In the genomic region with DNA sequence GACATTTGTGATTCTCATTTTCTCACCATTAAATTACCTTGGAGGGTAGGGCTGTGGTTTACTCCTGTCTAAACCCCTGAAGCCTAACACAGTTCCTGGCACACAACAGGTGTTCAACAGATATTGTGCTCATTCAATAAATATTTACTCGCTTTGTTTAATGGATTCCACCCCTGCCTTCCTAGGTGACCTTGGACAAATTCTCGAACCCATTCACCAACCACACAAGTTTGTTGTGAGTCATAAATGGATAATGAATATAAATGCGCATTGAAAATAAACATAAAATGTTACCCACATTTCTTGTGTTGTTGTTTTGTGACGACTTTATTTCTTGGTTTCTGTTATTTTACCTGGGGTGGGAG, we compare ENCODE assay signal across 8 cellular contexts. TPM values are rescaled to one million over a fixed set of nuclear protein-coding genes. Genes with fewer than 3 reads are reported as not detected.
A peak's percentile ranks its signal among the peaks of the same experiment; 100 is the strongest.
DNase-seq lines count a peak whose midpoint lies in the region; ATAC-seq, FAIRE-seq and TF ChIP-seq lines count a peak whose summit lies in the region.

No MANE protein-coding gene starts in this region.

- TF ChIP-seq CTCF in GM23338 (conservative IDR thresholded peaks at IDR 0.05; ENCODE audit: low read depth in 2 of 2) (no peak), SU-DHL-6 (IDR thresholded peaks at IDR 0.05; ENCODE audit: insufficient read depth, low read length, poor library complexity, severe bottlenecking) (no peak)

- H3K79me2 ChIP-seq in ACC112 (ENCODE audit: control insufficient read depth, insufficient read depth, low read length, unreplicated experiment) (peaks cover 17% of the 10 kb centered on the region), GM23338 (replicated peaks; ENCODE audit: insufficient read depth) (peaks cover 18% of the 10 kb centered on the region), SU-DHL-6 (ENCODE audit: insufficient read depth, low read length) (peaks cover 16% of the 10 kb centered on the region)

- H3K18ac ChIP-seq in mesenchymal stem cell (ENCODE audit: low read depth in 1 of 2, low read length in 2 of 2) = no peak overlapping the region

- H3K27me3 Mint-ChIP-seq in GM23338 (ENCODE audit: insufficient read depth, low read depth, poor library complexity) = peaks cover 5% of the 10 kb centered on the region

- H2AFZ ChIP-seq in ACC112 (ENCODE audit: low read length, unreplicated experiment) (peak overlapping the region; percentile 49), GM23338 (no peak overlapping the region), SU-DHL-6 (ENCODE audit: low read depth, low read length, severe bottlenecking) (peak overlapping the region; percentile 27), mesenchymal stem cell (ENCODE audit: low read depth, low read length) (no peak overlapping the region)

- H3K36me3 ChIP-seq in ACC112 (ENCODE audit: insufficient read depth, low read length) (peaks cover 18% of the 10 kb centered on the region), GM23338 (ENCODE audit: insufficient read depth) (peaks cover 18% of the 10 kb centered on the region; the same call in 1 of the 2 replicates), SU-DHL-6 (ENCODE audit: low read length) (peaks cover 17% of the 10 kb centered on the region; the same call in 1 of the 2 replicates), mesenchymal stem cell (ENCODE audit: control insufficient read depth in 1 of 2, insufficient read depth in 2 of 2, low read depth in 1 of 2, low read length in 2 of 2) (peaks cover 10 to 49% of the 10 kb centered on the region in 2 experiments)

- no peak overlapping the region for H3K23ac ChIP-seq in mesenchymal stem cell (ENCODE audit: low read length in 2 of 2)

- H3K9me3 ChIP-seq in SU-DHL-6 (ENCODE audit: insufficient read depth, low read length) (no peaks in the 10 kb centered on the region), mesenchymal stem cell (ENCODE audit: control insufficient read depth, low read length) (no peaks in the 10 kb centered on the region)

- peaks cover 1% of the 10 kb centered on the region for H4K20me1 ChIP-seq in GM23338 (replicated peaks; ENCODE audit: insufficient read depth)
- no peaks in the 10 kb centered on the region for H4K20me1 ChIP-seq in SU-DHL-6 (ENCODE audit: low read depth, low read length)

- no peak overlapping the region for H2BK12ac ChIP-seq in mesenchymal stem cell (ENCODE audit: low read length in 2 of 2)

- peaks cover 23% of the 10 kb centered on the region for H3K79me1 ChIP-seq in mesenchymal stem cell (replicated peaks; ENCODE audit: low read length, poor library complexity, severe bottlenecking)

- DNase-seq in GM23338 (ENCODE audit: low spot score) = no peak
- DNase-seq in mesenchymal stem cell = no peak
- DNase-seq in GM19239 (ENCODE audit: insufficient read length, low spot score) = no peak
- DNase-seq in DMS79 (lab: John Stamatoyannopoulos, UW) = no peak
- DNase-seq in ACHN = no peak

- no peaks in the 10 kb centered on the region for H3K9me3 Mint-ChIP-seq in GM23338

- no peak overlapping the region for H3K27ac ChIP-seq in ACC112 (ENCODE audit: low read depth, low read length)
- H3K27ac ChIP-seq in GM23338 (ENCODE audit: low read depth) = no peak overlapping the region
- H3K27ac ChIP-seq in SU-DHL-6 (ENCODE audit: low read depth, low read length) = no peak overlapping the region
- H3K27ac ChIP-seq in mesenchymal stem cell (ENCODE audit: low read length, poor library complexity, severe bottlenecking) = no peak overlapping the region

- H3K4me3 ChIP-seq in ACC112 (ENCODE audit: low read depth, low read length) (no peak overlapping the region; the same call in 1 of the 2 replicates), GM23338 (peak overlapping the region; percentile 100; the same call in 1 of the 2 replicates), SU-DHL-6 (ENCODE audit: insufficient read depth, low read length, poor library complexity, severe bottlenecking) (no peak overlapping the region), mesenchymal stem cell (ENCODE audit: insufficient read depth in 1 of 2, low read depth in 1 of 2, low read length in 2 of 2) (peak overlapping the region in 1 of 2 experiments; percentile 99)

- H3K27me3 ChIP-seq in ACC112 (ENCODE audit: insufficient read depth, low read length) = no peaks in the 10 kb centered on the region
- H3K27me3 ChIP-seq in GM23338 (ENCODE audit: insufficient read depth) = no peaks in the 10 kb centered on the region
- H3K27me3 ChIP-seq in SU-DHL-6 (ENCODE audit: low read length) = no peaks in the 10 kb centered on the region
- H3K27me3 ChIP-seq in mesenchymal stem cell (ENCODE audit: control insufficient read depth in 1 of 2, insufficient read depth in 1 of 2, low read length in 2 of 2) = no peaks in the 10 kb centered on the region

- no peak for FAIRE-seq in GM19239 (lab: Jason Lieb, UNC)

- H2BK5ac ChIP-seq in mesenchymal stem cell (ENCODE audit: low read depth, low read length, poor library complexity, severe bottlenecking) = no peak overlapping the region

- H2BK120ac ChIP-seq in mesenchymal stem cell (ENCODE audit: low read depth, low read length) = no peak overlapping the region

- 0% methylated on average over 2 of the region's 4 CpGs for WGBS in mesenchymal stem cell

- in situ Hi-C loops in ACHN (cut with HindIII; ENCODE audit: low pct_ligation_motif_present, low pct_unique_long_range_greater_than_20kb, low sequenced_read_pairs) = no loop called here

- H3K4me1 ChIP-seq in ACC112 (ENCODE audit: control insufficient read depth, insufficient read depth, low read length, unreplicated experiment) (peaks cover 10% of the 10 kb centered on the region), GM23338 (ENCODE audit: insufficient read depth) (peaks cover 5% of the 10 kb centered on the region; the same call in 1 of the 2 replicates), mesenchymal stem cell (ENCODE audit: control insufficient read depth, insufficient read depth, low read depth, low read length) (no peaks in the 10 kb centered on the region)

- H3K27ac Mint-ChIP-seq in GM23338 = no peak overlapping the region

- peaks cover 23% of the 10 kb centered on the region for H3K36me3 Mint-ChIP-seq in GM23338 (ENCODE audit: low read depth)

- no peak overlapping the region for H2AK5ac ChIP-seq in mesenchymal stem cell (ENCODE audit: low read length, severe bottlenecking)

- H3K4me3 Mint-ChIP-seq in GM23338 = peak overlapping the region; percentile 100

- no peak overlapping the region for H4K8ac ChIP-seq in mesenchymal stem cell (ENCODE audit: low read length)

- H3K4me2 ChIP-seq in GM23338 = no peak overlapping the region
- H3K4me2 ChIP-seq in SU-DHL-6 (ENCODE audit: low read depth, low read length, poor library complexity, severe bottlenecking) = peak overlapping the region; percentile 45
- no peak overlapping the region for H3K4me2 ChIP-seq in mesenchymal stem cell (ENCODE audit: low read length, poor library complexity, severe bottlenecking)

- no peak overlapping the region for H2BK15ac ChIP-seq in mesenchymal stem cell (ENCODE audit: low read depth, poor library complexity, severe bottlenecking)

- H3K4me1 Mint-ChIP-seq in GM23338 = peaks cover 4% of the 10 kb centered on the region; the same call in 1 of the 3 replicates

- no peaks in the 10 kb centered on the region for H3K9me2 ChIP-seq in GM23338 (ENCODE audit: insufficient read depth)
- no peaks in the 10 kb centered on the region for H3K9me2 ChIP-seq in SU-DHL-6 (replicated peaks; ENCODE audit: insufficient read depth, low read length)

- no peak overlapping the region for H3K14ac ChIP-seq in mesenchymal stem cell (ENCODE audit: low read length in 2 of 2)

- peak overlapping the region; percentile 92 for H3K9ac ChIP-seq in SU-DHL-6 (ENCODE audit: low read length)
- H3K9ac ChIP-seq in mesenchymal stem cell (ENCODE audit: low read length) = peak overlapping the region; percentile 96

- no peak overlapping the region for H3K4ac ChIP-seq in mesenchymal stem cell (ENCODE audit: low read depth in 1 of 2, low read length in 2 of 2)

- ATAC-seq in GM23338 = no peak
- no peak for ATAC-seq in HG02623 (IDR thresholded peaks at IDR 0.05; ENCODE audit: unreplicated experiment)

- no peaks in the 10 kb centered on the region for H3F3A ChIP-seq in GM23338 (replicated peaks; ENCODE audit: low read depth)
- H3F3A ChIP-seq in SU-DHL-6 (ENCODE audit: insufficient read depth) = no peaks in the 10 kb centered on the region

- H4K91ac ChIP-seq in mesenchymal stem cell (ENCODE audit: low read length) = no peak overlapping the region

TF ChIP-seq in GM23338, 12 proteins besides CTCF, POLR2A, EP300 and RAD21 (continues in another document):
- TF ChIP-seq STAT1 (IDR thresholded peaks at IDR 0.05; ENCODE audit: unreplicated experiment) (no peak), ZNF114 (CRISPR knock-in tag; IDR thresholded peaks at IDR 0.05) (no peak), ZNF331 (CRISPR knock-in tag; IDR thresholded peaks at IDR 0.05; ENCODE audit: low read depth) (no peak), NANOG (IDR thresholded peaks at IDR 0.05; ENCODE audit: borderline replicate concordance) (no peak), POLR2AphosphoS5 (IDR thresholded peaks at IDR 0.05; ENCODE audit: low read depth) (no peak), CREB1 (CRISPR knock-in tag; IDR thresholded peaks at IDR 0.05; ENCODE audit: low read depth) (no peak)

RNA-seq across cellular contexts. Expression of a gene that starts 0.4 kb away (rescaled TPM):
- total RNA-seq in GM23338 (2014; rRNA removed; shearing (Covaris generic)) = 29.5 and 30.9 TPM in 2 replicates
- polyA plus RNA-seq in GM23338 (2016; fragmentation: Nextera tagmentation; extraction: Ambion mirVana) = 41.7 and 43.1 TPM in 2 replicates
- 24.5 TPM for polyA plus RNA-seq in mesenchymal stem cell (2013, experiment 1 of 2)
- polyA plus RNA-seq in mesenchymal stem cell (2013, experiment 2 of 2) = 25.4 TPM

RNA-seq across cellular contexts. Expression of a gene that starts 9.8 kb away (rescaled TPM):
- 3.0 and 5.3 TPM in 2 replicates for total RNA-seq in GM23338 (2014; rRNA removed; shearing (Covaris generic))
- 1.3 and 1.7 TPM in 2 replicates for polyA plus RNA-seq in GM23338 (2016; fragmentation: Nextera tagmentation; extraction: Ambion mirVana)
- polyA plus RNA-seq in mesenchymal stem cell (2013, experiment 1 of 2) = 6.7 TPM
- polyA plus RNA-seq in mesenchymal stem cell (2013, experiment 2 of 2) = 6.8 TPM

RNA-seq across cellular contexts. Expression of a gene that starts 10.3 kb away (rescaled TPM):
- 12.2 and 18.9 TPM in 2 replicates for total RNA-seq in GM23338 (2014; rRNA removed; shearing (Covaris generic))
- 39.5 and 47.0 TPM in 2 replicates for polyA plus RNA-seq in GM23338 (2016; fragmentation: Nextera tagmentation; extraction: Ambion mirVana)
- 8.6 TPM for polyA plus RNA-seq in mesenchymal stem cell (2013, experiment 1 of 2)
- 10.3 TPM for polyA plus RNA-seq in mesenchymal stem cell (2013, experiment 2 of 2)

RNA-seq across cellular contexts. Expression of a gene that starts 15.3 kb away (rescaled TPM):
- total RNA-seq in GM23338 (2014; rRNA removed; shearing (Covaris generic)) = 2.7 and 6.8 TPM in 2 replicates
- polyA plus RNA-seq in GM23338 (2016; fragmentation: Nextera tagmentation; extraction: Ambion mirVana) = 0.83 and 1.1 TPM in 2 replicates
- 0.32 TPM for polyA plus RNA-seq in mesenchymal stem cell (2013, experiment 1 of 2)
- 0.29 TPM for polyA plus RNA-seq in mesenchymal stem cell (2013, experiment 2 of 2)

RNA-seq across cellular contexts. Expression of a gene that starts 27.3 kb away (rescaled TPM):
- 2.9 and 3.5 TPM in 2 replicates for total RNA-seq in GM23338 (2014; rRNA removed; shearing (Covaris generic))
- polyA plus RNA-seq in GM23338 (2016; fragmentation: Nextera tagmentation; extraction: Ambion mirVana) = 3.1 and 3.3 TPM in 2 replicates
- 8.2 TPM for polyA plus RNA-seq in mesenchymal stem cell (2013, experiment 1 of 2)
- polyA plus RNA-seq in mesenchymal stem cell (2013, experiment 2 of 2) = 8.2 TPM

Comparison
In these comparisons a context has a peak if more than half of its experiments do, and no peak if none do; other contexts are left out.
1. H2AFZ ChIP-seq: peak in ACC112 (single experiment) and SU-DHL-6 (single experiment); none in GM23338 (single experiment) and mesenchymal stem cell (single experiment).